1 cellular context compared by ENCODE assay signal in genomic region chr11:130096042-130096441, GRCh38.
A peak's percentile ranks its signal among the peaks of the same experiment; 100 is the strongest.
TF ChIP-seq lines count a peak whose summit lies in the region.

No MANE protein-coding gene starts in this region.

TF ChIP-seq in HepG2, 621 proteins besides CTCF, POLR2A, EP300 and RAD21 (continued from another document):
- peak; percentile 22; the same call in 1 of the 2 replicates for TF ChIP-seq PRDM15 (CRISPR knock-in tag; IDR thresholded peaks at IDR 0.05)
